Comparison of ENCODE assay signal across 1 cellular context in genomic region chr20:36732456-36732855, GRCh38.
TF ChIP-seq lines count a peak whose summit lies in the region.

No MANE protein-coding gene starts in this region.

TF ChIP-seq in GM12891, 5 proteins besides CTCF, POLR2A, EP300 and RAD21:
- TF ChIP-seq TAF1 (IDR thresholded peaks at IDR 0.05; ENCODE audit: low read depth, low read length) (no peak), SPI1 (IDR thresholded peaks at IDR 0.05; ENCODE audit: low read depth, low read length) (no peak), POU2F2 (IDR thresholded peaks at IDR 0.05; ENCODE audit: low read depth, low read length) (no peak), POLR2AphosphoS5 (IDR thresholded peaks at IDR 0.05; ENCODE audit: low read depth, low read length) (no peak), PAX5 (IDR thresholded peaks at IDR 0.05; ENCODE audit: insufficient read depth, low read length, severe bottlenecking) (no peak)
